In the genomic region with DNA sequence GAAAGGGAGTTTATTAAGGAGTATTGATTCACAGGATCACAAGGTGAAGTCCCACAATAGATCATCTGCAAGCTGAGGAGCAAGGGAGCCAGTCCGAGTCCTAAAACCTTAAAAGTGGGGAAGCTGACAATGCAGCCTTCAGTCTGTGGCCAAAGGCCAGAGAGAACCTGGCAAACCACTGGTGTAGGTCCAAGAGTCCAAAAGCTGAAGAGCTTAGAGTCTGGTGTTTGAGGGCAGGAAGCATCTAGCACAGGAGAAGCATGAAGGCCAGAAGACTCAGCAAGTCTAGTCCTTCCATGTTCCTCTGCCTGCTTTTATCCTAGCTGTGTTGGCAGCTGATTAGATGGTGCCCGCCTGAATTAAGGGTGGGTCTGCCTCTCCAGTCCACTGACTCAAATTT, we compare ENCODE assay signal across 34 cellular contexts.
"Had no signal": no experiment of that assay in that cellular context is flagged by ENCODE, and none has a peak within 500 bp of the region (broad histone marks: within the 10 kb centered on the region; RNA-seq: fewer than 3 reads in every experiment).

No MANE protein-coding gene starts in this region.

- H3K9me3 ChIP-seq: MG63 had no signal

- H3K27ac ChIP-seq: KMS-11 had no signal

- DNase-seq: Karpas-422, Kasumi-1, KG1, MG63, MM.1S, MV-4-11, NCI-H1048, NCI-H1092, NCI-H1092 treated with DMSO at 0.1 percent for 48 hours, NCI-H1105, NCI-H1105 treated with DMSO at 0.1 percent for 48 hours, NCI-H1417, NCI-H1417 treated with DMSO at 0.1 percent for 48 hours, NCI-H1436, NCI-H1436 treated with DMSO at 0.1 percent for 48 hours, NCI-H146, NCI-H1694, NCI-H1694 treated with DMSO at 0.1 percent for 48 hours, NCI-H187, NCI-H187 treated with DMSO at 0.1 percent for 48 hours, NCI-H1930, NCI-H2029, NCI-H2029 treated with DMSO at 0.1 percent for 48 hours, NCI-H2081, NCI-H2081 treated with DMSO at 0.1 percent for 48 hours, NCI-H2107, NCI-H2171, NCI-H2171 treated with DMSO at 0.1 percent for 48 hours, NCI-H2227 treated with DMSO at 0.1 percent for 48 hours, NCI-H226, NCI-H345, NCI-H446, NCI-H446 treated with DMSO at 0.1 percent for 48 hours had no signal

- H3K36me3 ChIP-seq: MG63 had no signal

- H3K9ac ChIP-seq: KMS-11 had no signal

- H3K27me3 ChIP-seq: MG63 had no signal

- H3K4me2 ChIP-seq: KMS-11 had no signal

- H3K4me3 ChIP-seq: MG63 had no signal
